ENCODE assay signal across 10 cellular contexts in genomic region chr7:92404170-92404614, GRCh38. TPM values are rescaled to one million over a fixed set of nuclear protein-coding genes. Genes with fewer than 3 reads are reported as not detected.
DNase-seq lines count a peak whose midpoint lies in the region; ATAC-seq and TF ChIP-seq lines count a peak whose summit lies in the region.
"Had no signal": no experiment of that assay in that cellular context is flagged by ENCODE, and none has a peak within 500 bp of the region (broad histone marks: within the 10 kb centered on the region; RNA-seq: fewer than 3 reads in every experiment).

No MANE protein-coding gene starts in this region.

- H3K27me3 Mint-ChIP-seq in HFFc6 (ENCODE audit: insufficient read depth) = no peaks in the 10 kb centered on the region; the same call in 1 of the 2 replicates
- H3K27me3 Mint-ChIP-seq in CD14-positive monocyte (ENCODE audit: low read depth in 3 of 3) = peaks cover 0 to 10% (median 7%) of the 10 kb centered on the region in 3 donors

- H3K4me3 Mint-ChIP-seq in HFFc6 = no peak overlapping the region
- no peak overlapping the region for H3K4me3 Mint-ChIP-seq in CD14-positive monocyte
- H3K4me3 Mint-ChIP-seq: brain had no signal

- 0 out of 2 replicates have a peak overlapping the region, but pooled peaks have one; percentile 1 for H3K27ac Mint-ChIP-seq in HFFc6
- H3K27ac Mint-ChIP-seq in CD14-positive monocyte = peak overlapping the region in 1 of 7 donors; percentile 3

- H3K4me3 ChIP-seq in astrocyte of the spinal cord (ENCODE audit: low read depth, low read length) = no peak overlapping the region
- H3K4me3 ChIP-seq: HAP-1 had no signal

- in situ Hi-C loops in astrocyte of the spinal cord (cut with HindIII; ENCODE audit: low sequenced_read_pairs) = no loop called here

- peak; percentile 33; the same call in 1 of the 2 replicates for TF ChIP-seq CTCF in HFFc6 (IDR thresholded peaks at IDR 0.05)
- peak; percentile 11 for TF ChIP-seq CTCF in astrocyte of the spinal cord (IDR thresholded peaks at IDR 0.05; ENCODE audit: low read depth, low read length)
- no peak for TF ChIP-seq CTCF in CD14-positive monocyte (IDR thresholded peaks at IDR 0.05)

- ATAC-seq in HG02840 (IDR thresholded peaks at IDR 0.05; ENCODE audit: low FRiP score, unreplicated experiment) = no peak

- H3K36me3 Mint-ChIP-seq in HFFc6 (ENCODE audit: low read depth) = peaks cover 3% of the 10 kb centered on the region; the same call in 1 of the 2 replicates
- H3K36me3 Mint-ChIP-seq in CD14-positive monocyte = peaks cover 3 to 7% of the 10 kb centered on the region in 2 donors

- H3K9me3 Mint-ChIP-seq in HFFc6 = no peaks in the 10 kb centered on the region
- H3K9me3 Mint-ChIP-seq in CD14-positive monocyte = peaks cover 0 to 2% (median 0%) of the 10 kb centered on the region in 7 donors
- H3K9me3 Mint-ChIP-seq: brain had no signal

- peaks cover 15% of the 10 kb centered on the region for H3K4me1 Mint-ChIP-seq in HFFc6 (ENCODE audit: low read depth)
- H3K4me1 Mint-ChIP-seq in CD14-positive monocyte = peaks cover 8% of the 10 kb centered on the region

- intact Hi-C loops in CD14-positive monocyte (cut with micrococcal nuclease) = no loop called here

- no peak for DNase-seq in HFFc6
- peak; percentile 97 for DNase-seq in NOMO-1 treated with DMSO at 0.1 percent for 48 hours (lab: John Stamatoyannopoulos, UW; ENCODE audit: unreplicated experiment)
- no peak for DNase-seq in astrocyte of the spinal cord (ENCODE audit: low read depth, low spot score)
- DNase-seq in stimulated activated CD4-positive, alpha-beta T cell treated with anti-CD3 and anti-CD28 coated beads, Interleukin-4, amount 100 ng/mL, for 1 hour = peak; percentile 15
- no peak for DNase-seq in NCI-H510A (lab: John Stamatoyannopoulos, UW)
- DNase-seq in CD14-positive monocyte (ENCODE audit: low spot score) = no peak
- DNase-seq: hypothalamus had no signal

RNA-seq across cellular contexts. Expression of gene GATAD1, which starts 43.1 kb away (rescaled TPM):
- 10 to 100 TPM; 13.1 to 15.4 (median 13.8) TPM for total RNA-seq in HFFc6 (2021; fragmentation: NEBNext Ultra II Directional; extraction: Animal tissue kit (Norgen Biotek cat#: 25700))
- polyA plus RNA-seq in CD14-positive monocyte = 1 to 10 TPM; 6.6 to 7.6 TPM

Comparison
In these comparisons a context has a peak if more than half of its experiments do, and no peak if none do; other contexts are left out.
1. DNase-seq: peak in NOMO-1 treated with DMSO at 0.1 percent for 48 hours (single experiment) and stimulated activated CD4-positive, alpha-beta T cell treated with anti-CD3 and anti-CD28 coated beads, Interleukin-4, amount 100 ng/mL, for 1 hour (single experiment); none in HFFc6 (single experiment), astrocyte of the spinal cord (single experiment), NCI-H510A (single experiment) and CD14-positive monocyte (single experiment).